6 cellular contexts compared by ENCODE assay signal in the genomic region with DNA sequence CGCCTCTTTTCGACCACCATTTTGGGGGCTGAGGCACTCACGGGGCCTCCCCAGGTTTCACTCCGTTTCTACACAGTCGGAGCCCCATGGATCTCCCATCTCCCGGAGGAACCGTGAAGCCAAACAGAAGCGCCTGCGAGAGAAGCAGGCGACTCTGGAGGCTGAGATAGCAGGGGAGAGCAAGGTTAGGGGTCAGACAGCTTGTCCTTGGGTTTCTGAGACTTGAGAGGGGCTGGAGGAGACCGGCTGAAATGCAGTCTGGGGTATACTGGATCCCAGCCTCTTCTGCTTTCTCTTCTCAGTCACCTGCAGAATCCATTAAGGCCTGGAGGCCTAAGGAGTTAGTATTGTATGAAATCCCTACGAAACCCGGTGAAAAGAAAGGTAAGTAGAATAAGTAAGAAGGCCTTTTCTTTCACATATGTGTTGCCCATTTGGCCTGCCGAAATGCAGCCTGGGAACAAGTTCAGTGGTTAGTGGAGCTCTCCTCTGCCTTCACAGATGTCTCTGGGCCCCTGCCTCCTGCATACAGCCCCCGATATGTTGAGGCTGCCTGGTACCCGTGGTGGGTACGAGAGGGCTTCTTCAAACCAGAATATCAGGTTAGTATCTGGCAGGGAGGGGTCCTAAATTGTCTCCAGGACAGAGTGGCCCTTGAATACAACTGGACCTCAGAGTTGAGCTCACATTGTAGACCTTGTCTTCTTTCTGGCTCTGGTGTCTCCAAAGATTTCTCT. TPM values are rescaled to one million over a fixed set of nuclear protein-coding genes. Genes with fewer than 3 reads are reported as not detected.
DNase-seq lines count a peak whose midpoint lies in the region; ATAC-seq and TF ChIP-seq lines count a peak whose summit lies in the region.

No MANE protein-coding gene starts in this region.

- peak overlapping the region; percentile 92 to 93 for H3K27ac ChIP-seq in testis

- H3K4me3 ChIP-seq in testis = peak overlapping the region; percentile 56 to 65

- peaks cover 22% of the 10 kb centered on the region for H3K4me1 ChIP-seq in testis

- TF ChIP-seq CTCF in testis (IDR thresholded peaks at IDR 0.05) = no peak

- no peaks in the 10 kb centered on the region for H3K36me3 ChIP-seq in testis (ENCODE audit: low read depth, missing control alignments)

- peak; percentile 5 for ATAC-seq in Right ventricle myocardium superior (ENCODE audit: poor library complexity)
- no peak for ATAC-seq in GM21528 (IDR thresholded peaks at IDR 0.05; ENCODE audit: low FRiP score, unreplicated experiment)

- H3K27me3 ChIP-seq in testis = no peaks in the 10 kb centered on the region

- H3K9me3 ChIP-seq in testis = no peaks in the 10 kb centered on the region

- DNase-seq in stimulated activated CD4-positive, alpha-beta T cell treated with anti-CD3 and anti-CD28 coated beads, Interleukin-2, amount 100 ng/mL, for 24 hours = peak; percentile 22 to 24
- DNase-seq in stimulated activated CD4-positive, alpha-beta T cell treated with anti-CD3 and anti-CD28 coated beads, Interleukin-4, amount 100 ng/mL, for 24 hours = no peak
- DNase-seq in Right ventricle myocardium superior = peak; percentile 33
- DNase-seq in testis = no peak
- no peak for DNase-seq in putamen (ENCODE audit: low spot score)

- TF ChIP-seq POLR2A in testis (IDR thresholded peaks at IDR 0.05) = no peak

- intact Hi-C loops in Right ventricle myocardium superior (cut with DNase I) (loop anchor here (5.0 to 10.0 kb wide), 2 partner anchors 130 to 152 kb away; no protein-coding TSS in a partner anchor), testis (cut with DNase I; ENCODE audit: low total_unique reads) (loop anchor here (5.0 kb wide), 1 partner anchor 152 kb away; no protein-coding TSS in a partner anchor)

- WGBS in testis, 2 donors = 9 to 20% methylated on average over 17 of the region's 17 CpGs

RNA-seq across cellular contexts. Expression of gene VARS2, which starts 1.0 kb away (rescaled TPM):
- total RNA-seq in Right ventricle myocardium superior = 17.2 TPM
- 10 to 100 TPM; 36.5 to 45.5 TPM for total RNA-seq in testis
- polyA plus RNA-seq in testis (ENCODE audit: insufficient read depth, low read depth, low replicate concordance) = 31.4 TPM

RNA-seq across cellular contexts. Expression of gene GTF2H4, which starts 7.0 kb away (rescaled TPM):
- total RNA-seq in Right ventricle myocardium superior = 23.6 TPM
- 10 to 100 TPM; 23.0 to 30.6 TPM for total RNA-seq in testis
- polyA plus RNA-seq in testis (ENCODE audit: insufficient read depth, low read depth, low replicate concordance) = 38.1 TPM

RNA-seq across cellular contexts. Expression of gene SFTA2, which starts 16.9 kb away (rescaled TPM):
- total RNA-seq in Right ventricle myocardium superior (not detected), testis (not detected)
- polyA plus RNA-seq in testis (ENCODE audit: insufficient read depth, low read depth, low replicate concordance) = 0.94 TPM

RNA-seq across cellular contexts. Expression of gene MUCL3, which starts 25.8 kb away (rescaled TPM):
- total RNA-seq in Right ventricle myocardium superior = not detected
- under 1 TPM in 1 of 2 donors, not detected in 1; 0.19 TPM for total RNA-seq in testis
- 0.45 TPM for polyA plus RNA-seq in testis (ENCODE audit: insufficient read depth, low read depth, low replicate concordance)

RNA-seq across cellular contexts. Expression of gene DDR1, which starts 30.7 kb away (rescaled TPM):
- 23.2 TPM for total RNA-seq in Right ventricle myocardium superior
- 10 to 100 TPM; 94.6 to 97.6 TPM for total RNA-seq in testis
- 33.8 TPM for polyA plus RNA-seq in testis (ENCODE audit: insufficient read depth, low read depth, low replicate concordance)

Comparison
In these comparisons a context has a peak if more than half of its experiments do, and no peak if none do; other contexts are left out.
1. DNase-seq: peak in stimulated activated CD4-positive, alpha-beta T cell treated with anti-CD3 and anti-CD28 coated beads, Interleukin-2, amount 100 ng/mL, for 24 hours (2 of 2) and Right ventricle myocardium superior (single experiment); none in stimulated activated CD4-positive, alpha-beta T cell treated with anti-CD3 and anti-CD28 coated beads, Interleukin-4, amount 100 ng/mL, for 24 hours (single experiment), testis (single experiment) and putamen (single experiment).